19 cellular contexts compared by ENCODE assay signal in genomic region chr16:88636488-88637265, GRCh38. TPM values are rescaled to one million over a fixed set of nuclear protein-coding genes. Genes with fewer than 3 reads are reported as not detected.
DNase-seq lines count a peak whose midpoint lies in the region; ATAC-seq and TF ChIP-seq lines count a peak whose summit lies in the region.
"Had no signal": no experiment of that assay in that cellular context is flagged by ENCODE, and none has a peak within 500 bp of the region (broad histone marks: within the 10 kb centered on the region; RNA-seq: fewer than 3 reads in every experiment).

No MANE protein-coding gene starts in this region.

- H3K4me3 ChIP-seq in GM23338: no peak overlapping the region
- no peak overlapping the region for H3K4me3 ChIP-seq in trophoblast cell (ENCODE audit: low read depth, low read length)
- H3K4me3 ChIP-seq: ascending aorta, thyroid gland had no signal

- H3K9me3 Mint-ChIP-seq in activated naive CD4-positive, alpha-beta T cell treated with anti-CD3 and anti-CD28 coated beads, Interleukin-2, amount 10 ng/mL, durations not matched to agents 7 days and 5 days: peaks cover 1% of the 10 kb centered on the region
- peaks cover 2% of the 10 kb centered on the region for H3K9me3 Mint-ChIP-seq in activated naive CD4-positive, alpha-beta T cell treated with anti-CD3 and anti-CD28 coated beads for 36 hours
- peaks cover 6% of the 10 kb centered on the region; the same call in 2 of the 3 replicates for H3K9me3 Mint-ChIP-seq in GM23338
- H3K9me3 Mint-ChIP-seq in activated naive CD8-positive, alpha-beta T cell treated with anti-CD3 and anti-CD28 coated beads, Interleukin-2, amount 50 U/mL, for 24 hours: peaks cover 4% of the 10 kb centered on the region
- H3K9me3 Mint-ChIP-seq in T-helper 2 cell treated with Interferon-gamma antibody and Interleukin-4, amounts not matched to agents 5 μg/mL and 100 μg/mL, for 36 hours: no peaks in the 10 kb centered on the region

- H3K4ac ChIP-seq in trophoblast cell (ENCODE audit: low read depth, low read length): no peak overlapping the region

- H3K27me3 Mint-ChIP-seq in activated naive CD4-positive, alpha-beta T cell treated with anti-CD3 and anti-CD28 coated beads, Interleukin-2, amount 10 ng/mL, durations not matched to agents 7 days and 5 days: peaks cover 72% of the 10 kb centered on the region
- H3K27me3 Mint-ChIP-seq in activated naive CD4-positive, alpha-beta T cell treated with anti-CD3 and anti-CD28 coated beads for 36 hours (ENCODE audit: low read depth): peaks cover 27% of the 10 kb centered on the region
- H3K27me3 Mint-ChIP-seq in GM23338 (ENCODE audit: insufficient read depth, low read depth, poor library complexity): peaks cover 31% of the 10 kb centered on the region
- peaks cover 23% of the 10 kb centered on the region for H3K27me3 Mint-ChIP-seq in activated naive CD8-positive, alpha-beta T cell treated with anti-CD3 and anti-CD28 coated beads, Interleukin-2, amount 50 U/mL, for 24 hours
- H3K27me3 Mint-ChIP-seq in T-helper 2 cell treated with Interferon-gamma antibody and Interleukin-4, amounts not matched to agents 5 μg/mL and 100 μg/mL, for 36 hours (ENCODE audit: low read depth): peaks cover 33% of the 10 kb centered on the region

- 0 out of 2 replicates have a peak, but pooled peaks cover 19% of the 10 kb centered on the region for H3F3A ChIP-seq in GM23338 (replicated peaks; ENCODE audit: low read depth)

- no peak overlapping the region for H2BK120ac ChIP-seq in trophoblast cell (ENCODE audit: insufficient read depth, low read length, poor library complexity)

- no peak overlapping the region for H4K12ac ChIP-seq in trophoblast cell (ENCODE audit: low read depth, low read length)

- no peak overlapping the region for H3K14ac ChIP-seq in trophoblast cell (ENCODE audit: low read length)

- no peak overlapping the region for H3K4me2 ChIP-seq in GM23338
- no peak overlapping the region for H3K4me2 ChIP-seq in trophoblast cell (ENCODE audit: low read length)
- H3K4me2 ChIP-seq: KMS-11 had no signal

- no peak overlapping the region for H2AK5ac ChIP-seq in trophoblast cell (ENCODE audit: low read length)

- H3K9me3 ChIP-seq in trophoblast cell (ENCODE audit: insufficient read depth, low read depth, low read length): peaks cover 7% of the 10 kb centered on the region
- H3K9me3 ChIP-seq: ascending aorta, neutrophil, thyroid gland had no signal

- no peak overlapping the region for H3K18ac ChIP-seq in trophoblast cell (ENCODE audit: low read length)

- no peak overlapping the region for H4K8ac ChIP-seq in trophoblast cell (ENCODE audit: low read depth, low read length)

- H3K79me1 ChIP-seq in trophoblast cell (ENCODE audit: low read length): peaks cover 17% of the 10 kb centered on the region

- H3K4me1 ChIP-seq in GM23338 (ENCODE audit: insufficient read depth): peaks cover 22% of the 10 kb centered on the region
- peaks cover 19 to 21% of the 10 kb centered on the region in 2 experiments for H3K4me1 ChIP-seq in trophoblast cell (ENCODE audit: control insufficient read depth in 1 of 2, insufficient read depth in 2 of 2, low read length in 2 of 2)

- H3K27ac Mint-ChIP-seq in activated naive CD4-positive, alpha-beta T cell treated with anti-CD3 and anti-CD28 coated beads, Interleukin-2, amount 10 ng/mL, durations not matched to agents 7 days and 5 days: peak overlapping the region; percentile 20
- no peak overlapping the region for H3K27ac Mint-ChIP-seq in activated naive CD4-positive, alpha-beta T cell treated with anti-CD3 and anti-CD28 coated beads for 36 hours
- no peak overlapping the region; the same call in 1 of the 2 replicates for H3K27ac Mint-ChIP-seq in GM23338
- peak overlapping the region; percentile 70 for H3K27ac Mint-ChIP-seq in activated naive CD8-positive, alpha-beta T cell treated with anti-CD3 and anti-CD28 coated beads, Interleukin-2, amount 50 U/mL, for 24 hours
- H3K27ac Mint-ChIP-seq in T-helper 2 cell treated with Interferon-gamma antibody and Interleukin-4, amounts not matched to agents 5 μg/mL and 100 μg/mL, for 36 hours: no peak overlapping the region

- H2BK5ac ChIP-seq in trophoblast cell (ENCODE audit: low read depth, low read length, poor library complexity): no peak overlapping the region

- H3K36me3 Mint-ChIP-seq in activated naive CD4-positive, alpha-beta T cell treated with anti-CD3 and anti-CD28 coated beads, Interleukin-2, amount 10 ng/mL, durations not matched to agents 7 days and 5 days: peaks cover 5% of the 10 kb centered on the region
- H3K36me3 Mint-ChIP-seq in activated naive CD4-positive, alpha-beta T cell treated with anti-CD3 and anti-CD28 coated beads for 36 hours (ENCODE audit: low read depth): peaks cover 4% of the 10 kb centered on the region
- H3K36me3 Mint-ChIP-seq in GM23338 (ENCODE audit: low read depth): peaks cover 5% of the 10 kb centered on the region; the same call in 2 of the 3 replicates
- H3K36me3 Mint-ChIP-seq in activated naive CD8-positive, alpha-beta T cell treated with anti-CD3 and anti-CD28 coated beads, Interleukin-2, amount 50 U/mL, for 24 hours (ENCODE audit: low read depth): peaks cover 7% of the 10 kb centered on the region
- peaks cover 4% of the 10 kb centered on the region for H3K36me3 Mint-ChIP-seq in T-helper 2 cell treated with Interferon-gamma antibody and Interleukin-4, amounts not matched to agents 5 μg/mL and 100 μg/mL, for 36 hours (ENCODE audit: low read depth)

- H3K27me3 ChIP-seq in GM23338 (ENCODE audit: insufficient read depth) (no peaks in the 10 kb centered on the region; the same call in 1 of the 2 replicates), trophoblast cell (ENCODE audit: insufficient read depth, low read length) (peaks cover 3% of the 10 kb centered on the region)
- H3K27me3 ChIP-seq: ascending aorta, thyroid gland had no signal

- no peak overlapping the region for H2BK12ac ChIP-seq in trophoblast cell (ENCODE audit: low read length)

- intact Hi-C loops in activated naive CD4-positive, alpha-beta T cell treated with anti-CD3 and anti-CD28 coated beads for 36 hours (cut with micrococcal nuclease): loop anchor here (2.0 to 5.0 kb wide), 2 partner anchors 50 to 66 kb away; partner anchors contain the start of gene SNAI3

- no peaks in the 10 kb centered on the region for H4K20me1 ChIP-seq in GM23338 (replicated peaks; ENCODE audit: insufficient read depth)

- H3K27ac ChIP-seq in GM23338 (ENCODE audit: low read depth) (no peak overlapping the region), trophoblast cell (ENCODE audit: low read depth, low read length) (no peak overlapping the region)
- H3K27ac ChIP-seq: ascending aorta, KMS-11, neutrophil, thyroid gland had no signal

- H2AFZ ChIP-seq in GM23338 (no peak overlapping the region), trophoblast cell (ENCODE audit: insufficient read depth, low read length, poor library complexity) (no peak overlapping the region)

- H3K23ac ChIP-seq in trophoblast cell (ENCODE audit: low read length): no peak overlapping the region

- H3K36me3 ChIP-seq in GM23338 (ENCODE audit: insufficient read depth) (no peaks in the 10 kb centered on the region), trophoblast cell (ENCODE audit: control insufficient read depth in 1 of 2, insufficient read depth in 2 of 2, low read length in 2 of 2) (peaks cover 13 to 14% of the 10 kb centered on the region in 2 experiments)

- H3K79me2 ChIP-seq in GM23338 (replicated peaks; ENCODE audit: insufficient read depth) (no peaks in the 10 kb centered on the region), trophoblast cell (ENCODE audit: control insufficient read depth, insufficient read depth, low read length, poor library complexity) (no peaks in the 10 kb centered on the region)

- no peak overlapping the region for H3K9ac ChIP-seq in trophoblast cell (ENCODE audit: low read length)
- H3K9ac ChIP-seq: KMS-11 had no signal

- CTCF ChIA-PET in activated naive CD4-positive, alpha-beta T cell treated with anti-CD3 and anti-CD28 coated beads, Interleukin-2, amount 10 ng/mL, durations not matched to agents 7 days and 5 days (lab: Charles Lee): interaction anchor here (0.6 kb wide), 1 partner anchor 94 kb away, joined by 4 read pairs; no protein-coding TSS in a partner anchor
- CTCF ChIA-PET in activated naive CD4-positive, alpha-beta T cell treated with anti-CD3 and anti-CD28 coated beads for 36 hours (lab: Charles Lee): interaction anchor here (1.4 kb wide), 2 partner anchors 150 to 221 kb away, joined by 3 to 6 read pairs; no protein-coding TSS in a partner anchor

- no peak for DNase-seq in activated naive CD4-positive, alpha-beta T cell treated with anti-CD3 and anti-CD28 coated beads, Interleukin-2, amount 10 ng/mL, durations not matched to agents 7 days and 5 days
- DNase-seq in activated naive CD4-positive, alpha-beta T cell treated with anti-CD3 and anti-CD28 coated beads for 36 hours: no peak
- DNase-seq in GM23338 (ENCODE audit: low spot score) (no peak), trophoblast cell (no peak), HuH-7.5 (ENCODE audit: low spot score) (no peak)
- DNase-seq in activated naive CD8-positive, alpha-beta T cell treated with anti-CD3 and anti-CD28 coated beads, Interleukin-2, amount 50 U/mL, for 24 hours: no peak
- DNase-seq in T-helper 2 cell treated with Interferon-gamma antibody and Interleukin-4, amounts not matched to agents 5 μg/mL and 100 μg/mL, for 36 hours (ENCODE audit: low spot score): no peak
- DNase-seq: Calu3, glutamatergic neuron, midbrain, NCI-H1048, NCI-H2081 treated with DMSO at 0.1 percent for 48 hours, NCI-H510A treated with DMSO at 0.1 percent for 48 hours, thyroid gland had no signal

- WGBS in trophoblast cell (ENCODE audit: extremely low coverage, insufficient coverage, insufficient read length): no CpG with 5 or more reads among the region's 23 CpGs

- H3K4me1 Mint-ChIP-seq in activated naive CD4-positive, alpha-beta T cell treated with anti-CD3 and anti-CD28 coated beads, Interleukin-2, amount 10 ng/mL, durations not matched to agents 7 days and 5 days: peaks cover 58% of the 10 kb centered on the region
- peaks cover 48% of the 10 kb centered on the region for H3K4me1 Mint-ChIP-seq in activated naive CD4-positive, alpha-beta T cell treated with anti-CD3 and anti-CD28 coated beads for 36 hours (ENCODE audit: low read depth)
- peaks cover 40% of the 10 kb centered on the region for H3K4me1 Mint-ChIP-seq in GM23338
- peaks cover 58% of the 10 kb centered on the region for H3K4me1 Mint-ChIP-seq in activated naive CD8-positive, alpha-beta T cell treated with anti-CD3 and anti-CD28 coated beads, Interleukin-2, amount 50 U/mL, for 24 hours
- H3K4me1 Mint-ChIP-seq in T-helper 2 cell treated with Interferon-gamma antibody and Interleukin-4, amounts not matched to agents 5 μg/mL and 100 μg/mL, for 36 hours (ENCODE audit: low read depth): peaks cover 19% of the 10 kb centered on the region

- H4K91ac ChIP-seq in trophoblast cell (ENCODE audit: low read depth, low read length): peak overlapping the region; percentile 56

- no peaks in the 10 kb centered on the region for H3K9me2 ChIP-seq in GM23338 (ENCODE audit: insufficient read depth)

- ATAC-seq in GM23338 (no peak), HG03135 (IDR thresholded peaks at IDR 0.05; ENCODE audit: unreplicated experiment) (no peak)
- ATAC-seq in activated naive CD8-positive, alpha-beta T cell treated with anti-CD3 and anti-CD28 coated beads, Interleukin-2, amount 50 U/mL, for 24 hours: no peak

- no peak overlapping the region for H3K4me3 Mint-ChIP-seq in activated naive CD4-positive, alpha-beta T cell treated with anti-CD3 and anti-CD28 coated beads, Interleukin-2, amount 10 ng/mL, durations not matched to agents 7 days and 5 days
- no peak overlapping the region for H3K4me3 Mint-ChIP-seq in activated naive CD4-positive, alpha-beta T cell treated with anti-CD3 and anti-CD28 coated beads for 36 hours
- peak overlapping the region; percentile 50; the same call in 2 of the 3 replicates for H3K4me3 Mint-ChIP-seq in GM23338
- H3K4me3 Mint-ChIP-seq in activated naive CD8-positive, alpha-beta T cell treated with anti-CD3 and anti-CD28 coated beads, Interleukin-2, amount 50 U/mL, for 24 hours: peak overlapping the region; percentile 46
- H3K4me3 Mint-ChIP-seq in T-helper 2 cell treated with Interferon-gamma antibody and Interleukin-4, amounts not matched to agents 5 μg/mL and 100 μg/mL, for 36 hours: no peak overlapping the region

- 0 out of 4 replicates have a peak, but pooled peaks of 1 of the 2 experiments have one; percentile 29 for TF ChIP-seq CTCF in GM23338 (conservative IDR thresholded peaks at IDR 0.05; ENCODE audit: low read depth in 2 of 2)

RNA-seq across cellular contexts. Expression of gene IL17C, which starts 1.7 kb away (rescaled TPM):
- not detected for total RNA-seq in activated naive CD4-positive, alpha-beta T cell treated with anti-CD3 and anti-CD28 coated beads for 36 hours
- total RNA-seq in GM23338 (2014; rRNA removed; shearing (Covaris generic)): 2.7 and 5.1 TPM in 2 replicates
- 2.3 and 3.9 TPM in 2 replicates for polyA plus RNA-seq in GM23338 (2016; fragmentation: Nextera tagmentation; extraction: Ambion mirVana)
- 0.44 and 0.49 TPM in 2 replicates for polyA plus RNA-seq in trophoblast cell (2013)
- total RNA-seq: ascending aorta, Calu3, renal cortical epithelial cell, thyroid gland had no signal

RNA-seq across cellular contexts. Expression of gene CYBA, which starts 14.2 kb away (rescaled TPM):
- 100 to 1,000 TPM; 167 to 180 TPM for total RNA-seq in activated naive CD4-positive, alpha-beta T cell treated with anti-CD3 and anti-CD28 coated beads for 36 hours
- total RNA-seq in GM23338 (2014; rRNA removed; shearing (Covaris generic)): 228 and 275 TPM in 2 replicates
- polyA plus RNA-seq in GM23338 (2016; fragmentation: Nextera tagmentation; extraction: Ambion mirVana): 281 and 285 TPM in 2 replicates
- polyA plus RNA-seq in trophoblast cell (2013): 218 TPM in 2 replicates

RNA-seq across cellular contexts. Expression of gene MVD, which starts 26.2 kb away (rescaled TPM):
- total RNA-seq in activated naive CD4-positive, alpha-beta T cell treated with anti-CD3 and anti-CD28 coated beads for 36 hours: 10 to 100 TPM; 90.5 to 96.8 TPM
- total RNA-seq in GM23338 (2014; rRNA removed; shearing (Covaris generic)): 144 and 149 TPM in 2 replicates
- polyA plus RNA-seq in GM23338 (2016; fragmentation: Nextera tagmentation; extraction: Ambion mirVana): 94.2 and 95.3 TPM in 2 replicates
- 102 and 109 TPM in 2 replicates for polyA plus RNA-seq in trophoblast cell (2013)

RNA-seq across cellular contexts. Expression of gene SNAI3, which starts 49.6 kb away (rescaled TPM):
- total RNA-seq in activated naive CD4-positive, alpha-beta T cell treated with anti-CD3 and anti-CD28 coated beads for 36 hours: 1 to 10 TPM; 2.9 to 3.0 TPM
- total RNA-seq in GM23338 (2014; rRNA removed; shearing (Covaris generic)): 19.2 and 19.4 TPM in 2 replicates
- polyA plus RNA-seq in GM23338 (2016; fragmentation: Nextera tagmentation; extraction: Ambion mirVana): 10.0 and 10.3 TPM in 2 replicates
- 0.27 and 0.31 TPM in 2 replicates for polyA plus RNA-seq in trophoblast cell (2013)
- total RNA-seq: ascending aorta had no signal

Comparison
In these comparisons a context has a peak if more than half of its experiments do, and no peak if none do; other contexts are left out.
1. H3K27ac Mint-ChIP-seq: peak in activated naive CD4-positive, alpha-beta T cell treated with anti-CD3 and anti-CD28 coated beads, Interleukin-2, amount 10 ng/mL, durations not matched to agents 7 days and 5 days (single experiment) and activated naive CD8-positive, alpha-beta T cell treated with anti-CD3 and anti-CD28 coated beads, Interleukin-2, amount 50 U/mL, for 24 hours (single experiment); none in activated naive CD4-positive, alpha-beta T cell treated with anti-CD3 and anti-CD28 coated beads for 36 hours (single experiment), GM23338 (single experiment) and T-helper 2 cell treated with Interferon-gamma antibody and Interleukin-4, amounts not matched to agents 5 μg/mL and 100 μg/mL, for 36 hours (single experiment).
2. H3K4me3 Mint-ChIP-seq: peak in GM23338 (single experiment) and activated naive CD8-positive, alpha-beta T cell treated with anti-CD3 and anti-CD28 coated beads, Interleukin-2, amount 50 U/mL, for 24 hours (single experiment); none in activated naive CD4-positive, alpha-beta T cell treated with anti-CD3 and anti-CD28 coated beads, Interleukin-2, amount 10 ng/mL, durations not matched to agents 7 days and 5 days (single experiment), activated naive CD4-positive, alpha-beta T cell treated with anti-CD3 and anti-CD28 coated beads for 36 hours (single experiment) and T-helper 2 cell treated with Interferon-gamma antibody and Interleukin-4, amounts not matched to agents 5 μg/mL and 100 μg/mL, for 36 hours (single experiment).